In genomic region chr15:65873271-65873670, GRCh38 we compare ENCODE assay signal across 10 cellular contexts.
"Had no signal": no experiment of that assay in that cellular context is flagged by ENCODE, and none has a peak within 500 bp of the region (broad histone marks: within the 10 kb centered on the region; RNA-seq: fewer than 3 reads in every experiment).

No MANE protein-coding gene starts in this region.

- H3K9me3 ChIP-seq: gastrocnemius medialis, SJSA1, tibial nerve had no signal

- H3K4me3 ChIP-seq: gastrocnemius medialis, SJSA1, tibial nerve had no signal

- H3K27me3 ChIP-seq: gastrocnemius medialis, SJSA1, tibial nerve had no signal

- DNase-seq: activated CD4-positive, alpha-beta memory T cell treated with anti-CD3 and anti-CD28 coated beads for 36 hours; activated CD4-positive, alpha-beta T cell treated with anti-CD3 and anti-CD28 coated beads for 1 hour; activated gamma-delta T cell treated with Interleukin-2 at 50 U/mL for 16 hours; activated naive CD8-positive, alpha-beta T cell treated with anti-CD3 and anti-CD28 coated beads, Interleukin-2, amount 10 ng/mL, durations not matched to agents 7 days and 5 days; activated T-cell treated with anti-CD3 and anti-CD28 coated beads, Interleukin-2, amount 50 U/mL, for 72 hours; gastrocnemius medialis; kidney glomerular epithelial cell; retina had no signal

- H3K27ac ChIP-seq: SJSA1, tibial nerve had no signal
